In the genomic region with DNA sequence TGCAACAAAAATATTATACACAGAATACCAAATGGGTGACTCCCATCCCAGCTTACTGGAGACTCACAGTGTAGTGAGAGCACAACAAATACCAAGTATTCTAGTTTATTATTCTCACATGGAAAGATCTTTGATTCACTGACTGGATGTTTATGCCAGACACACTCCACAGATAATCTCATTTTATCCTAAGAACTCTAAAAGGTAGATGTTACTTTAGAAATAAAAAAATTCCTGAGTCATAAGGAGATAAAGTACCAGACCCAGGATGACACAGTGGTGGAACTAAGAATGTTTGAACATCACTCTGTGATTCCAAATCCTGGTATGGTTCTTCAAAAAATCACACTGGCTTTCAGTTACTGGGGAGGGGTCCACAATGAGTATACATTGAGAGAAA, we compare ENCODE assay signal across 12 cellular contexts.
"Had no signal": no experiment of that assay in that cellular context is flagged by ENCODE, and none has a peak within 500 bp of the region (broad histone marks: within the 10 kb centered on the region; RNA-seq: fewer than 3 reads in every experiment).

No MANE protein-coding gene starts in this region.

- H3K27ac ChIP-seq: ascending aorta, coronary artery, esophagus squamous epithelium, tibial artery, uterus had no signal

- H3K9me3 ChIP-seq: ascending aorta, esophagus squamous epithelium, tibial artery, uterus had no signal

- H3K27me3 ChIP-seq: ascending aorta, esophagus squamous epithelium, tibial artery, uterus had no signal

- H3K36me3 ChIP-seq: ascending aorta, esophagus squamous epithelium, tibial artery, uterus had no signal

- ATAC-seq: stimulated activated memory B cell treated with anti-CD40 and anti-IgM and Interleukin-4, amounts not matched to agents 10 μg/mL and 1 μg/mL and 100 μg/mL, for 72 hours had no signal

- DNase-seq: activated CD4-positive, alpha-beta T cell treated with anti-CD3 and anti-CD28 coated beads, Interleukin-2, amount 10 ng/mL, durations not matched to agents 7 days and 5 days; activated CD8-positive, alpha-beta memory T cell treated with anti-CD3 and anti-CD28 coated beads, Interleukin-2, amount 50 U/mL, for 48 hours; activated naive CD8-positive, alpha-beta T cell treated with anti-CD3 and anti-CD28 coated beads, Interleukin-2, amount 10 ng/mL, durations not matched to agents 7 days and 5 days; effector CD4-positive, alpha-beta T cell; esophagus squamous epithelium; glutamatergic neuron; stimulated activated CD4-positive, alpha-beta T cell treated with anti-CD3 and anti-CD28 coated beads, Interleukin-2, amount 100 ng/mL, for 48 hours; tibial artery; uterus had no signal

- H3K4me3 ChIP-seq: ascending aorta, coronary artery, esophagus squamous epithelium, tibial artery, uterus had no signal

- H3K4me1 ChIP-seq: ascending aorta, esophagus squamous epithelium, tibial artery, uterus had no signal
